8 cellular contexts compared by ENCODE assay signal in the genomic region with DNA sequence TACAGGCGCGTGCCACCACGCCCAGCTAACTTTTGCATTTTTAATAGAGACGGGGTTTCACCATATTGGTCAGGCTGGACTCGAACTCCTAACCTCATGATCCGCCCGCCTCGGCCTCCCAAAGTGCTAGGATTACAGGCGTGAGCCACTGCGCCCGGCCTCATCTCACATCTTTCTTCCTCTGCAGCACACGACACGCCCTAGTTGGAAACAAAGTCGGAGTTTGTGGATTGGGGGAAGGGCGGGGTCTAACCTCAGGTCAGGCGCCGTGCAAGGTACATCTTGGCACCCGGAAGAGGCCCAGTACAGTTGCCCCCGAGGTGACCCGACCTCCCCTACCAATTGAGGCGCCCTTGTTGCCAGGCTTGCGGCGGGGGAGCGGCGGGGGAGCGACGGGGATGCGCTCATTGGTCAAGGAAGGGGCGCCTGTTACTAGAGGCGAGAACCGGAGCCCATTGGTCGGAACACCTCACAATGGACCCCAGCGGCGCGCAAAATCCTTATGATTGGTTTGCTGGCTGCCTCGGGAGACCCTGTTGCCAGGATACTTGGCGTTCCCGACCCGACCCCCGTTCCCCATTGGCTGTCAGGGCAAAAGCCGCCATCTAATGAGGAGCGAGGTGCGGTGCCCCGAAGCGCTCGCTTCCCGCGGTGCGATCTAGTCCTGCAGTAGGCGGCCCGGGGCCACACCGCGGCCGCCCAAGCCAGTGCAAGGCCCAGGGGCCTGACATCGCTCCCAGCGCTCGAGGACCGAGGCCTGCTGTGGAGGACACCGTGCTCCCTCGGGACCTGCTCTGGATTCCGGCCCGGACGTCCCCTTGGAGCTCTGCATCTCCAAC. TPM values are rescaled to one million over a fixed set of nuclear protein-coding genes. Genes with fewer than 3 reads are reported as not detected.
DNase-seq lines count a peak whose midpoint lies in the region; ATAC-seq and TF ChIP-seq lines count a peak whose summit lies in the region.

A gene with protein sequence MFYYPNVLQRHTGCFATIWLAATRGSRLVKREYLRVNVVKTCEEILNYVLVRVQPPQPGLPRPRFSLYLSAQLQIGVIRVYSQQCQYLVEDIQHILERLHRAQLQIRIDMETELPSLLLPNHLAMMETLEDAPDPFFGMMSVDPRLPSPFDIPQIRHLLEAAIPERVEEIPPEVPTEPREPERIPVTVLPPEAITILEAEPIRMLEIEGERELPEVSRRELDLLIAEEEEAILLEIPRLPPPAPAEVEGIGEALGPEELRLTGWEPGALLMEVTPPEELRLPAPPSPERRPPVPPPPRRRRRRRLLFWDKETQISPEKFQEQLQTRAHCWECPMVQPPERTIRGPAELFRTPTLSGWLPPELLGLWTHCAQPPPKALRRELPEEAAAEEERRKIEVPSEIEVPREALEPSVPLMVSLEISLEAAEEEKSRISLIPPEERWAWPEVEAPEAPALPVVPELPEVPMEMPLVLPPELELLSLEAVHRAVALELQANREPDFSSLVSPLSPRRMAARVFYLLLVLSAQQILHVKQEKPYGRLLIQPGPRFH (plus strand): TSS at position 659 of the 839 bp plus-strand sequence. CDS start 473 bp downstream, outside the sequence.

- H3K27ac ChIP-seq in foreskin keratinocyte, result no peak within 1 kb of the TSS
- peak within 1 kb of the TSS; percentile 73 for H3K27ac ChIP-seq in substantia nigra (ENCODE audit: low read depth, low read length, poor library complexity, severe bottlenecking)

- H3K9me3 ChIP-seq in neuron (ENCODE audit: low read length), result no peaks in the 10 kb centered on the region

- H3K4me3 Mint-ChIP-seq in activated T-helper 2 cell treated with anti-CD3 and anti-CD28 coated beads, Interferon-gamma antibody, Interleukin-2, Interleukin-4, amounts not matched to agents 10 μg/mL and 5 μg/mL and 100 μg/mL, durations not matched to agents 14 hours and 24 hours and 36 hours (ENCODE audit: low read depth), result peak within 1 kb of the TSS; percentile 69

- ATAC-seq in GM18499 (IDR thresholded peaks at IDR 0.05; ENCODE audit: insufficient read depth, unreplicated experiment) (peak; percentile 78), HG02938 (IDR thresholded peaks at IDR 0.05; ENCODE audit: unreplicated experiment) (peak; percentile 74), foreskin keratinocyte (peak; percentile 54)

- H3K36me3 Mint-ChIP-seq in activated T-helper 2 cell treated with anti-CD3 and anti-CD28 coated beads, Interferon-gamma antibody, Interleukin-2, Interleukin-4, amounts not matched to agents 10 μg/mL and 5 μg/mL and 100 μg/mL, durations not matched to agents 14 hours and 24 hours and 36 hours (ENCODE audit: low read depth), result peaks cover 70% of the 10 kb centered on the region

- no peaks in the 10 kb centered on the region for H3K4me1 ChIP-seq in foreskin keratinocyte
- H3K4me1 ChIP-seq in neuron (ENCODE audit: insufficient read depth, low read length), result no peaks in the 10 kb centered on the region

- no peaks in the 10 kb centered on the region for H3K27me3 ChIP-seq in foreskin keratinocyte
- H3K27me3 ChIP-seq in neuron (ENCODE audit: insufficient read depth, low read length), result no peaks in the 10 kb centered on the region

- H3K27ac Mint-ChIP-seq in activated T-helper 2 cell treated with anti-CD3 and anti-CD28 coated beads, Interferon-gamma antibody, Interleukin-2, Interleukin-4, amounts not matched to agents 10 μg/mL and 5 μg/mL and 100 μg/mL, durations not matched to agents 14 hours and 24 hours and 36 hours, result peak within 1 kb of the TSS; percentile 58

- H3K4me3 ChIP-seq in neuron (ENCODE audit: low read length), result peak within 1 kb of the TSS; percentile 15

- no peaks in the 10 kb centered on the region for H3K9me3 Mint-ChIP-seq in activated T-helper 2 cell treated with anti-CD3 and anti-CD28 coated beads, Interferon-gamma antibody, Interleukin-2, Interleukin-4, amounts not matched to agents 10 μg/mL and 5 μg/mL and 100 μg/mL, durations not matched to agents 14 hours and 24 hours and 36 hours

- peak; percentile 100 for DNase-seq in NCI-H69 (lab: John Stamatoyannopoulos, UW)
- peak; percentile 41 for DNase-seq in activated T-helper 2 cell treated with anti-CD3 and anti-CD28 coated beads, Interferon-gamma antibody, Interleukin-2, Interleukin-4, amounts not matched to agents 10 μg/mL and 5 μg/mL and 100 μg/mL, durations not matched to agents 14 hours and 24 hours and 36 hours (ENCODE audit: low spot score)
- peak in 1 of 2 donors; percentile 30 for DNase-seq in foreskin keratinocyte
- peak; percentile 58 to 98 (median 87) for DNase-seq in substantia nigra (lab: John Stamatoyannopoulos, UW)
- DNase-seq in ACHN, result no peak

- intact Hi-C loops in activated T-helper 2 cell treated with anti-CD3 and anti-CD28 coated beads, Interferon-gamma antibody, Interleukin-2, Interleukin-4, amounts not matched to agents 10 μg/mL and 5 μg/mL and 100 μg/mL, durations not matched to agents 14 hours and 24 hours and 36 hours (cut with micrococcal nuclease), result no loop called here

- H3K27me3 Mint-ChIP-seq in activated T-helper 2 cell treated with anti-CD3 and anti-CD28 coated beads, Interferon-gamma antibody, Interleukin-2, Interleukin-4, amounts not matched to agents 10 μg/mL and 5 μg/mL and 100 μg/mL, durations not matched to agents 14 hours and 24 hours and 36 hours (ENCODE audit: low read depth), result no peaks in the 10 kb centered on the region

- peaks cover 3% of the 10 kb centered on the region for H3K36me3 ChIP-seq in neuron (ENCODE audit: insufficient read depth, low read length)

- H3K4me1 Mint-ChIP-seq in activated T-helper 2 cell treated with anti-CD3 and anti-CD28 coated beads, Interferon-gamma antibody, Interleukin-2, Interleukin-4, amounts not matched to agents 10 μg/mL and 5 μg/mL and 100 μg/mL, durations not matched to agents 14 hours and 24 hours and 36 hours (ENCODE audit: low read depth), result peaks cover 27% of the 10 kb centered on the region

- in situ Hi-C loops in ACHN (cut with HindIII; ENCODE audit: low pct_ligation_motif_present, low pct_unique_long_range_greater_than_20kb, low sequenced_read_pairs), result no loop called here

- no peak for TF ChIP-seq CTCF in foreskin keratinocyte (conservative IDR thresholded peaks at IDR 0.05)

- H2AFZ ChIP-seq in neuron (ENCODE audit: low read depth, low read length), result no peak within 1 kb of the TSS

RNA-seq across cellular contexts. Expression of the gene that starts here (rescaled TPM):
- 20.0 and 28.2 TPM in 2 replicates for total RNA-seq in activated T-helper 2 cell treated with anti-CD3 and anti-CD28 coated beads, Interferon-gamma antibody, Interleukin-2, Interleukin-4, amounts not matched to agents 10 μg/mL and 5 μg/mL and 100 μg/mL, durations not matched to agents 14 hours and 24 hours and 36 hours
- total RNA-seq in foreskin keratinocyte, result 5.2 and 6.1 TPM in 2 replicates
- polyA plus RNA-seq in foreskin keratinocyte, result 6.3 and 6.5 TPM in 2 replicates
